ENCODE assay signal across 8 cellular contexts in the genomic region with DNA sequence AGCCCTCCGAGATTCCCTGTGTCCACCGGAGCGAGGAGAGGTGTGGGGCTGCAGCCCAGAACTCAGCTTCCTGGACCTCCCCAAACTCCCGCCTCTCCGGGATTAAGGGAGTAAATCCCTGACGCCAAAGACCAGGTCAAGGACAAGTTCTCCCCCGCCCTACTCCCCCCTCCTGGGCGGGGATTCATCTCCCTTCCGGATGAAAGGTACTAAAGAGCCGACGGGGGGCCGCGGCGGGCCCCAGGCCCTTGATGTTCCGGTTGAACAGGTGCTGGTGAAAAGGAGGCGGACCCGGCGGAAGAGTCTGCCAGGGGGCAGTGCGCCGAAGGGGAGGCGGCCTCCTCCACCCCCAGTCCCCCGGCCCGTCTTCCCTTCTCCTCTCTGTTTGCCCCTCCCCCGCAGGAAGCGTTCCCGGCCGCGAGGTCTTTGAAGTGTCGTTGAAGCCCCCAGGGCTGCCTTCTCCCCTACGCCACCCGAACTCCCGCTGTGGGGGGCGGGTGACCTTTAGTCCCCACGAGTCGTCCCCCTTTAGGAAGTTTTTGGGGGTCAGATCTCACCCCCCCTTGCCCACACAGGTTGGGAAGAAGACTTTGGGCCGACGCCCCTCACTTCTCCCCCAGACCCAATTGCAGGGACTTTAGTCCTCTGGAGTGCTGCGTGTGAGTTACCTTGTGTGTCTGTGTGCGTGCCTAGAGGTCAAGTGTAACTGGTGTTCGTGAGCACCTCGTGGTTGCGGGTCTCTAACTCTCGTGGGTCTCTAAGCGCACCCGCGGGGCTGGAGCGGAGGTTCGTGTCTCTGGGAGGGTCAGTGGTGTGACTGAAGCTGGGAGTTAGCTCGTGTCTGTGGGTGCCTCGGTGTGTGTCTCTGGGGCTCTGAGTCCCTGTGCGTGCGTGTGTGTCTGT. TPM values are rescaled to one million over a fixed set of nuclear protein-coding genes. Genes with fewer than 3 reads are reported as not detected.
A peak's percentile ranks its signal among the peaks of the same experiment; 100 is the strongest.
DNase-seq lines count a peak whose midpoint lies in the region; ATAC-seq, FAIRE-seq and TF ChIP-seq lines count a peak whose summit lies in the region.

No MANE protein-coding gene starts in this region.

- H3K9ac ChIP-seq in Loucy (ENCODE audit: low read depth, low read length, poor library complexity, severe bottlenecking): peak overlapping the region; percentile 99

- peaks cover 7% of the 10 kb centered on the region for H3F3A ChIP-seq in Loucy (ENCODE audit: low read depth)

- H3K36me3 ChIP-seq in Loucy (ENCODE audit: insufficient read depth, low read length): peaks cover under 1% of the 10 kb centered on the region; the same call in 1 of the 2 replicates
- no peaks in the 10 kb centered on the region for H3K36me3 ChIP-seq in urinary bladder (ENCODE audit: insufficient read depth)

- H3K4me3 ChIP-seq in Loucy (ENCODE audit: low read length, poor library complexity, severe bottlenecking) (peak overlapping the region; percentile 99), urinary bladder (ENCODE audit: low read depth, low read length) (peak overlapping the region; percentile 91)

- no peak for TF ChIP-seq CTCF in Loucy (conservative IDR thresholded peaks at IDR 0.05; ENCODE audit: low read length)

- peak overlapping the region; percentile 91 for H3K27ac ChIP-seq in urinary bladder (ENCODE audit: low read depth)

- no peaks in the 10 kb centered on the region for H3K27me3 ChIP-seq in Loucy (ENCODE audit: insufficient read depth, low read length, poor library complexity, severe bottlenecking)

- no peak for FAIRE-seq in urothelium cell line (lab: Jason Lieb, UNC)

- peaks cover 53% of the 10 kb centered on the region for H3K79me2 ChIP-seq in Loucy (ENCODE audit: insufficient read depth, low read length)

- H3K9me2 ChIP-seq in Loucy (replicated peaks; ENCODE audit: low read depth, low read length): no peaks in the 10 kb centered on the region

- WGBS in urinary bladder: under 1% methylated on average over 52 of the region's 52 CpGs

- intact Hi-C loops in Right ventricle myocardium superior (cut with DNase I): loop anchor here (5.0 kb wide), 1 partner anchor 33 kb away; no protein-coding TSS in a partner anchor

- peak overlapping the region; percentile 92 for H3K4me2 ChIP-seq in Loucy (ENCODE audit: low read depth, low read length, poor library complexity, severe bottlenecking)

- peak overlapping the region; percentile 73 for H2AFZ ChIP-seq in Loucy (ENCODE audit: low read length)

- H3K4me1 ChIP-seq in Loucy (ENCODE audit: insufficient read depth, low read length, poor library complexity, severe bottlenecking): peaks cover 40% of the 10 kb centered on the region
- H3K4me1 ChIP-seq in urinary bladder (ENCODE audit: insufficient read depth): no peaks in the 10 kb centered on the region

- no peaks in the 10 kb centered on the region for H3K9me3 ChIP-seq in Loucy (ENCODE audit: insufficient read depth, low read depth, low read length)

- H4K20me1 ChIP-seq in Loucy (ENCODE audit: insufficient read depth, low read length, poor library complexity, severe bottlenecking): peaks cover 30% of the 10 kb centered on the region

- ATAC-seq in Right ventricle myocardium superior (ENCODE audit: poor library complexity): peak; percentile 53

- peak; percentile 52 for DNase-seq in GM03348 (ENCODE audit: low spot score)
- DNase-seq in SHP77 (lab: John Stamatoyannopoulos, UW): peak; percentile 95 to 97
- peak; percentile 86 for DNase-seq in activated naive CD4-positive, alpha-beta T cell treated with anti-CD3 and anti-CD28 coated beads, Interleukin-2, amount 50 U/mL, for 16 hours
- peak; percentile 88 for DNase-seq in Right ventricle myocardium superior
- DNase-seq in pons (ENCODE audit: low spot score): peak; percentile 37
- no peak for DNase-seq in urothelium cell line (ENCODE audit: low spot score)

RNA-seq across cellular contexts. Expression of a gene that starts 1.1 kb away (rescaled TPM):
- total RNA-seq in Right ventricle myocardium superior: 71.9 TPM
- 38.5 TPM for total RNA-seq in urinary bladder
- 67.8 TPM for polyA plus RNA-seq in urinary bladder

RNA-seq across cellular contexts. Expression of a gene that starts 26.1 kb away (rescaled TPM):
- total RNA-seq in Right ventricle myocardium superior: 82.5 TPM
- 1.6 TPM for total RNA-seq in urinary bladder
- 40.6 TPM for polyA plus RNA-seq in urinary bladder

RNA-seq across cellular contexts. Expression of a gene that starts 29.2 kb away (rescaled TPM):
- 0.46 TPM for total RNA-seq in Right ventricle myocardium superior
- total RNA-seq in urinary bladder: 0.32 TPM
- polyA plus RNA-seq in urinary bladder: 2.3 TPM

RNA-seq across cellular contexts. Expression of a gene that starts 44.1 kb away (rescaled TPM):
- total RNA-seq in Right ventricle myocardium superior: 22.2 TPM
- 8.2 TPM for total RNA-seq in urinary bladder
- polyA plus RNA-seq in urinary bladder: 26.5 TPM

RNA-seq across cellular contexts. Expression of a gene that starts 48.5 kb away (rescaled TPM):
- 154 TPM for total RNA-seq in Right ventricle myocardium superior
- 97.5 TPM for total RNA-seq in urinary bladder
- polyA plus RNA-seq in urinary bladder: 202 TPM

Comparison
In these comparisons a context has a peak if more than half of its experiments do, and no peak if none do; other contexts are left out.
1. RNA of a gene that starts 26.1 kb away (total RNA-seq): 82.5 TPM in Right ventricle myocardium superior (single experiment); 1.6 TPM in urinary bladder (single experiment); every median in the first group is over 10 times any median in the second.